Comparison of ENCODE assay signal across 31 cellular contexts in the genomic region with DNA sequence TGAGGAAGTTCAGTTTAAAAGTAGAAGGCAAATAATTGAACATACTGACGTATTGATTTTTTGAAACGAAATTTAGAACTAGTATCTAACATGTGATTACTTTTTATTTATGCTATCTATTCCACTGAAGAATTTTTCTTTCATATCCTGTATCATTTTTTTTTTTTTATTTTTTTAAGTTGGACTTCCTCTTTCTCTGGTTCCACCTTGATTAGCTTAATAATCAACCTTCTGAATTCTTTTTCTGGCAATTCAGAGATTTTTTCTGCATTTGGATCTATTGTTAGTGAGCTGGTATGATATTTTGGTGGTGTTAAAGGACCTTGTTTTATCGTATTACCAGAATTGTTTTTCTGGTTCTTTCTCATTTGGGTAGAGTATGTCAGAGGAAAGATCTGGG.
"Had no signal": no experiment of that assay in that cellular context is flagged by ENCODE, and none has a peak within 500 bp of the region (broad histone marks: within the 10 kb centered on the region; RNA-seq: fewer than 3 reads in every experiment).

No MANE protein-coding gene starts in this region.

- H3K4me3 ChIP-seq: left lung, lower lobe of right lung, pancreas, prostate gland, sigmoid colon, suprapubic skin, thoracic aorta, tibial artery, upper lobe of right lung had no signal

- H3K4me1 Mint-ChIP-seq: immature natural killer cell; naive thymus-derived CD8-positive, alpha-beta T cell; nephron had no signal

- H3K27ac ChIP-seq: left lung, lower lobe of right lung, pancreas, prostate gland, sigmoid colon, suprapubic skin, thoracic aorta, tibial artery, upper lobe of right lung had no signal

- ATAC-seq: left lung; naive thymus-derived CD8-positive, alpha-beta T cell; right cardiac atrium; stimulated activated memory B cell treated with anti-CD40 and anti-IgM and Interleukin-4, amounts not matched to agents 10 μg/mL and 1 μg/mL and 100 μg/mL, for 72 hours; upper lobe of right lung had no signal

- H3K27me3 ChIP-seq: left lung, pancreas, sigmoid colon, suprapubic skin, tibial artery, upper lobe of right lung had no signal

- H3K27ac Mint-ChIP-seq: immature natural killer cell; naive thymus-derived CD8-positive, alpha-beta T cell; nephron; stimulated activated memory B cell treated with anti-CD40 and anti-IgM and Interleukin-4, amounts not matched to agents 10 μg/mL and 1 μg/mL and 100 μg/mL, for 72 hours had no signal

- H3K9me3 Mint-ChIP-seq: stimulated activated memory B cell treated with anti-CD40 and anti-IgM and Interleukin-4, amounts not matched to agents 10 μg/mL and 1 μg/mL and 100 μg/mL, for 72 hours had no signal

- H3K4me3 Mint-ChIP-seq: immature natural killer cell; naive thymus-derived CD8-positive, alpha-beta T cell; nephron; neural crest cell; stimulated activated memory B cell treated with anti-CD40 and anti-IgM and Interleukin-4, amounts not matched to agents 10 μg/mL and 1 μg/mL and 100 μg/mL, for 72 hours had no signal

- DNase-seq: hypothalamus; immature natural killer cell; kidney; left lung; lower lobe of right lung; mammary epithelial cell; mesenchymal stem cell; naive thymus-derived CD8-positive, alpha-beta T cell; nucleus accumbens; posterior cingulate gyrus; retina; sigmoid colon; stimulated activated CD4-positive, alpha-beta T cell treated with anti-CD3 and anti-CD28 coated beads, Interleukin-1b, Interleukin-23, amount 100 ng/mL, for 48 hours; stimulated activated CD4-positive, alpha-beta T cell treated with anti-CD3 and anti-CD28 coated beads, Interleukin-2, amount 100 ng/mL, for 48 hours; stimulated activated CD4-positive, alpha-beta T cell treated with anti-CD3 and anti-CD28 coated beads, Interleukin-4, amount 100 ng/mL, for 4 hours; stimulated activated CD8-positive, alpha-beta memory T cell treated with anti-CD3 and anti-CD28 coated beads, Interleukin-4, amount 100 ng/mL, for 48 hours; stimulated activated naive CD4-positive, alpha-beta T cell treated with Interleukin-2 at 50 U/mL for 16 hours; tibial artery; trophoblast cell; upper lobe of right lung had no signal

- H3K36me3 ChIP-seq: left lung, lower lobe of right lung, pancreas, prostate gland, sigmoid colon, suprapubic skin, thoracic aorta, tibial artery, upper lobe of right lung had no signal

- FAIRE-seq: islet of Langerhans, kidney, pancreas, small intestine, urothelium cell line had no signal

- H3K27me3 Mint-ChIP-seq: stimulated activated memory B cell treated with anti-CD40 and anti-IgM and Interleukin-4, amounts not matched to agents 10 μg/mL and 1 μg/mL and 100 μg/mL, for 72 hours had no signal

- H3K4me1 ChIP-seq: left lung, lower lobe of right lung, prostate gland, sigmoid colon, suprapubic skin, tibial artery, upper lobe of right lung had no signal

- H3K9me3 ChIP-seq: left lung, lower lobe of right lung, pancreas, prostate gland, sigmoid colon, thoracic aorta, tibial artery, upper lobe of right lung had no signal
